15 cellular contexts compared by ENCODE assay signal in the genomic region with DNA sequence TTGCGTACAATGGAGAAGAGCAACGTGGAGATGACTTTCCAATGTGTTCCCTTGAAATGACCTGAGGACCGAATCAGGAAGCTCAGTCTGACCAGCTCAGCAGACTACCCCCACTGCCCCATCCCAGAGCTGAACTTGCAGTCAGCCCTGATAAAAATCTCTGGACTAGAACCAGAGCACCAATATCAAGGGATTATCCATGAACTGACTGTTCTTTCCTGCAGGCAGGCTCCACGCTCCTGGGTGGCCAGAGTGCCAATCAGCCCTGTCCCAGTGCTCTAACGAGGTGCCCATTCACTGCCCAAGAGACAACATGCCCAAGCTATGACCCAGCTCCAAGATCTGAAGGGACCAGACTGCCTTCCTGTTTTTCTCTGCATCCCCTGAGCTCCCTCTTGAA.
A peak's percentile ranks its signal among the peaks of the same experiment; 100 is the strongest.
DNase-seq lines count a peak whose midpoint lies in the region; ATAC-seq and TF ChIP-seq lines count a peak whose summit lies in the region.
"Had no signal": no experiment of that assay in that cellular context is flagged by ENCODE, and none has a peak within 500 bp of the region (broad histone marks: within the 10 kb centered on the region; RNA-seq: fewer than 3 reads in every experiment).

No MANE protein-coding gene starts in this region.

- POLR2A ChIA-PET in activated CD4-positive, alpha-beta memory T cell treated with anti-CD3 and anti-CD28 coated beads for 36 hours (lab: Charles Lee) = no interaction called here

- peak; percentile 6 for ATAC-seq in SK-N-SH treated with all-trans-retinoic acid at 6 μM for 48 hours
- peak; percentile 18 to 38 for ATAC-seq in left cardiac atrium
- ATAC-seq in sciatic nerve = peak; percentile 52

- H3K27ac Mint-ChIP-seq in activated CD4-positive, alpha-beta memory T cell treated with anti-CD3 and anti-CD28 coated beads for 36 hours = no peak overlapping the region
- H3K27ac Mint-ChIP-seq: CD14-positive monocyte had no signal

- CTCF ChIA-PET in activated CD4-positive, alpha-beta memory T cell treated with anti-CD3 and anti-CD28 coated beads for 36 hours (lab: Charles Lee) = no interaction called here

- intact Hi-C loops in left cardiac atrium (cut with DNase I) (no loop called here), sciatic nerve (cut with DNase I) (no loop called here)
- intact Hi-C loops in activated CD4-positive, alpha-beta memory T cell treated with anti-CD3 and anti-CD28 coated beads for 36 hours (cut with micrococcal nuclease) = no loop called here

- no peaks in the 10 kb centered on the region for H3K27me3 Mint-ChIP-seq in activated CD4-positive, alpha-beta memory T cell treated with anti-CD3 and anti-CD28 coated beads for 36 hours

- no peaks in the 10 kb centered on the region for H3K36me3 Mint-ChIP-seq in activated CD4-positive, alpha-beta memory T cell treated with anti-CD3 and anti-CD28 coated beads for 36 hours
- H3K36me3 Mint-ChIP-seq: CD14-positive monocyte had no signal

- DNase-seq in ELR (ENCODE audit: low read depth) (peak; percentile 58), left cardiac atrium (no peak), sciatic nerve (ENCODE audit: low spot score) (no peak), epidermal melanocyte (ENCODE audit: insufficient read length, low spot score) (no peak), KG1 (lab: John Stamatoyannopoulos, UW) (no peak)
- DNase-seq in activated CD4-positive, alpha-beta memory T cell treated with anti-CD3 and anti-CD28 coated beads for 36 hours = no peak
- DNase-seq: activated CD4-positive, alpha-beta T cell treated with anti-CD3 and anti-CD28 coated beads for 1 hour; activated gamma-delta T cell treated with Interleukin-2 at 50 U/mL for 16 hours; DMS79; MG63; NCI-H2107; NCI-H82; T-helper 2 cell had no signal

- H3K4me1 Mint-ChIP-seq in activated CD4-positive, alpha-beta memory T cell treated with anti-CD3 and anti-CD28 coated beads for 36 hours (ENCODE audit: low read depth) = no peaks in the 10 kb centered on the region

- H3K4me3 Mint-ChIP-seq in activated CD4-positive, alpha-beta memory T cell treated with anti-CD3 and anti-CD28 coated beads for 36 hours = no peak overlapping the region

- no peaks in the 10 kb centered on the region for H3K9me3 Mint-ChIP-seq in activated CD4-positive, alpha-beta memory T cell treated with anti-CD3 and anti-CD28 coated beads for 36 hours

TF ChIP-seq in SK-N-SH treated with all-trans-retinoic acid at 6 μM for 48 hours, 23 proteins besides CTCF, POLR2A, EP300 and RAD21:
- no peak for TF ChIP-seq CSDC2 (CRISPR knock-in tag; IDR thresholded peaks at IDR 0.05)
